1 cellular context compared by ENCODE assay signal in the genomic region with DNA sequence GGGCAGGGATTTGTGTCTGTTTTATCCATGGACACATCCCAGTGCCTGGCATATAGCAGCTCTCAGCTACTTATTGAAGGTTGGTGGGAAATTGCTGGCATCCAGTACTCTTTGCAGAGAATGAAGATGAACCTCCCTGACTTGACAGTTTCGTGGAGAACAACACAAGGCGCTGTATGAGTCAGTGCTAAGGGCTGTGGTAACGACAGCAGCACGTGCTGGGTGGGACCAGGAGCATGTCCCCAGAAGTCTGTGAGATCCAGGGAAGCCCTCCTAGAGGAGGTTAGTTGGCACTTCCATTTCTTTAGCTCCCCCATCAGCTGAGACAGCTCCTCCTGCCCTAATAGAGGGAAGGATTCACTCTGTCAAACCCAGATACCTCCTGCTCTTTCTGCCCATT.
A peak's percentile ranks its signal among the peaks of the same experiment; 100 is the strongest.
TF ChIP-seq lines count a peak whose summit lies in the region.

No MANE protein-coding gene starts in this region.

TF ChIP-seq in IMR-90, 13 proteins besides CTCF, POLR2A, EP300 and RAD21:
- peak; percentile 82 for TF ChIP-seq BHLHE40 (IDR thresholded peaks at IDR 0.05; ENCODE audit: low read depth, low read length)
- TF ChIP-seq USF2 (IDR thresholded peaks at IDR 0.05; ENCODE audit: low read depth, low read length), result peak; percentile 34; the same call in 1 of the 2 replicates
- no peak for TF ChIP-seq SMC3 (IDR thresholded peaks at IDR 0.05; ENCODE audit: low read depth, low read length)
